Comparison of ENCODE assay signal across 1 cellular context in genomic region chr17:43315369-43315768, GRCh38.
A peak's percentile ranks its signal among the peaks of the same experiment; 100 is the strongest.
TF ChIP-seq lines count a peak whose summit lies in the region.

No MANE protein-coding gene starts in this region.

TF ChIP-seq in HEK293, 187 proteins besides CTCF, POLR2A, EP300 and RAD21:
- TF ChIP-seq ZBTB26 (tag by site-specific recombination; optimal IDR thresholded peaks at IDR 0.05), result peak; percentile 74
- TF ChIP-seq PRDM2 (tag by site-specific recombination; IDR thresholded peaks at IDR 0.05; ENCODE audit: borderline replicate concordance), result no peak
